Comparison of ENCODE assay signal across 1 cellular context in the genomic region with DNA sequence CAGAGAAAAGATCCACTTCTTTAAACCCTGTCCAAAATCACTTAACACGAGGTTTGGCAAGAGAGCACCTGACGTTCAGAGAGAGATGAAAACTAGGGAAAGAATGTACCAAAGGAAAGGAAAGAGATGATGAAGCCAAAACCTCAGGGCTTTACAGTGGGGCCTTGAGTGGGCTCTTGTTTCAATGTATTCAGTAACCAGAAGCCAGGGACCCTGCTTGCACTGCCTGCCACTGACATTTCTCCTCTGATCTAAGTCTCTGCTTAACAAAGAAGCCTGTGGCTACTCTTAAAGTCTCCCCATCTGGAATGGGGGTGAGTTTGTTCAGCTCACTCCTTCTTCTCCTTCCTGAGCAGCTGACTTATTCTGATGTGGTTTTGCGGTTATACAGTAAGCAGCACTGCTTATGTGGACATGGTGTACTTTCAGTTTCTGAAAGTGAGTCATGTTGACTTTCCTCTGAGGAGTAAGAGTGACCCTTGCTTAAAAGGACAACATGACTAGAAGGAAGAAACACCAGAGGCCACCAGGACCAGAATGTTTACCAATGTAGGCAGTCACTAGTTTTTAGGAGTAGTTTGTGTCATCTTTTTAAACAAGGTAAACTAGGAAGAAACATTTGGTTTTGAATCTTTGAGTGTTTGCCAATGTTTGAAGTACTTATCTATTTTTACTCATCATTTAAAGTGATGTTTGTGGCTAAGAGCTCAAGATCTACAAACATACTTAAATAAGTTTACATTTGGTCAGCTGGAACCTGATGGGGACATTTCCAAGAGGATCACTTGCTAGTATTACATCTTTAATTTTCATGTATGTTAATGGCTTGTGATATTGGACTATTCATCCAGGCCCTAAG.
A peak's percentile ranks its signal among the peaks of the same experiment; 100 is the strongest.
TF ChIP-seq lines count a peak whose summit lies in the region.

No MANE protein-coding gene starts in this region.

TF ChIP-seq in K562, 482 proteins besides CTCF, POLR2A, EP300 and RAD21 (continued from another document and continues in another):
- peak; percentile 45; the same call in 1 of the 2 replicates for TF ChIP-seq MAFK (IDR thresholded peaks at IDR 0.05; ENCODE audit: low read length)
- TF ChIP-seq NFATC3 (IDR thresholded peaks at IDR 0.05): no peak
- no peak for TF ChIP-seq ZNF41 (CRISPR knock-in tag; conservative IDR thresholded peaks at IDR 0.05)
- TF ChIP-seq CREB1 (IDR thresholded peaks at IDR 0.05): no peak
- no peak for TF ChIP-seq CREB1 (CRISPR knock-in tag; IDR thresholded peaks at IDR 0.05)
- TF ChIP-seq ZNF23 (CRISPR knock-in tag; IDR thresholded peaks at IDR 0.05): 0 out of 2 replicates have a peak, but pooled peaks have one; percentile 11
- no peak for TF ChIP-seq MTA1 (IDR thresholded peaks at IDR 0.05; ENCODE audit: borderline replicate concordance)
- no peak for TF ChIP-seq STAG1 (CRISPR knock-in tag; IDR thresholded peaks at IDR 0.05; ENCODE audit: borderline replicate concordance)
- TF ChIP-seq, protein P1, sequence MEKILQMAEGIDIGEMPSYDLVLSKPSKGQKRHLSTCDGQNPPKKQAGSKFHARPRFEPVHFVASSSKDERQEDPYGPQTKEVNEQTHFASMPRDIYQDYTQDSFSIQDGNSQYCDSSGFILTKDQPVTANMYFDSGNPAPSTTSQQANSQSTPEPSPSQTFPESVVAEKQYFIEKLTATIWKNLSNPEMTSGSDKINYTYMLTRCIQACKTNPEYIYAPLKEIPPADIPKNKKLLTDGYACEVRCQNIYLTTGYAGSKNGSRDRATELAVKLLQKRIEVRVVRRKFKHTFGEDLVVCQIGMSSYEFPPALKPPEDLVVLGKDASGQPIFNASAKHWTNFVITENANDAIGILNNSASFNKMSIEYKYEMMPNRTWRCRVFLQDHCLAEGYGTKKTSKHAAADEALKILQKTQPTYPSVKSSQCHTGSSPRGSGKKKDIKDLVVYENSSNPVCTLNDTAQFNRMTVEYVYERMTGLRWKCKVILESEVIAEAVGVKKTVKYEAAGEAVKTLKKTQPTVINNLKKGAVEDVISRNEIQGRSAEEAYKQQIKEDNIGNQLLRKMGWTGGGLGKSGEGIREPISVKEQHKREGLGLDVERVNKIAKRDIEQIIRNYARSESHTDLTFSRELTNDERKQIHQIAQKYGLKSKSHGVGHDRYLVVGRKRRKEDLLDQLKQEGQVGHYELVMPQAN (IDR thresholded peaks at IDR 0.05; ENCODE audit: borderline replicate concordance): no peak
- no peak for TF ChIP-seq MYNN (IDR thresholded peaks at IDR 0.05)
- no peak for TF ChIP-seq MYNN (CRISPR knock-in tag; IDR thresholded peaks at IDR 0.05)
- TF ChIP-seq MTA2 (IDR thresholded peaks at IDR 0.05; ENCODE audit: low read depth): peak; percentile 23; the same call in 1 of the 2 replicates
- TF ChIP-seq, protein P2, sequence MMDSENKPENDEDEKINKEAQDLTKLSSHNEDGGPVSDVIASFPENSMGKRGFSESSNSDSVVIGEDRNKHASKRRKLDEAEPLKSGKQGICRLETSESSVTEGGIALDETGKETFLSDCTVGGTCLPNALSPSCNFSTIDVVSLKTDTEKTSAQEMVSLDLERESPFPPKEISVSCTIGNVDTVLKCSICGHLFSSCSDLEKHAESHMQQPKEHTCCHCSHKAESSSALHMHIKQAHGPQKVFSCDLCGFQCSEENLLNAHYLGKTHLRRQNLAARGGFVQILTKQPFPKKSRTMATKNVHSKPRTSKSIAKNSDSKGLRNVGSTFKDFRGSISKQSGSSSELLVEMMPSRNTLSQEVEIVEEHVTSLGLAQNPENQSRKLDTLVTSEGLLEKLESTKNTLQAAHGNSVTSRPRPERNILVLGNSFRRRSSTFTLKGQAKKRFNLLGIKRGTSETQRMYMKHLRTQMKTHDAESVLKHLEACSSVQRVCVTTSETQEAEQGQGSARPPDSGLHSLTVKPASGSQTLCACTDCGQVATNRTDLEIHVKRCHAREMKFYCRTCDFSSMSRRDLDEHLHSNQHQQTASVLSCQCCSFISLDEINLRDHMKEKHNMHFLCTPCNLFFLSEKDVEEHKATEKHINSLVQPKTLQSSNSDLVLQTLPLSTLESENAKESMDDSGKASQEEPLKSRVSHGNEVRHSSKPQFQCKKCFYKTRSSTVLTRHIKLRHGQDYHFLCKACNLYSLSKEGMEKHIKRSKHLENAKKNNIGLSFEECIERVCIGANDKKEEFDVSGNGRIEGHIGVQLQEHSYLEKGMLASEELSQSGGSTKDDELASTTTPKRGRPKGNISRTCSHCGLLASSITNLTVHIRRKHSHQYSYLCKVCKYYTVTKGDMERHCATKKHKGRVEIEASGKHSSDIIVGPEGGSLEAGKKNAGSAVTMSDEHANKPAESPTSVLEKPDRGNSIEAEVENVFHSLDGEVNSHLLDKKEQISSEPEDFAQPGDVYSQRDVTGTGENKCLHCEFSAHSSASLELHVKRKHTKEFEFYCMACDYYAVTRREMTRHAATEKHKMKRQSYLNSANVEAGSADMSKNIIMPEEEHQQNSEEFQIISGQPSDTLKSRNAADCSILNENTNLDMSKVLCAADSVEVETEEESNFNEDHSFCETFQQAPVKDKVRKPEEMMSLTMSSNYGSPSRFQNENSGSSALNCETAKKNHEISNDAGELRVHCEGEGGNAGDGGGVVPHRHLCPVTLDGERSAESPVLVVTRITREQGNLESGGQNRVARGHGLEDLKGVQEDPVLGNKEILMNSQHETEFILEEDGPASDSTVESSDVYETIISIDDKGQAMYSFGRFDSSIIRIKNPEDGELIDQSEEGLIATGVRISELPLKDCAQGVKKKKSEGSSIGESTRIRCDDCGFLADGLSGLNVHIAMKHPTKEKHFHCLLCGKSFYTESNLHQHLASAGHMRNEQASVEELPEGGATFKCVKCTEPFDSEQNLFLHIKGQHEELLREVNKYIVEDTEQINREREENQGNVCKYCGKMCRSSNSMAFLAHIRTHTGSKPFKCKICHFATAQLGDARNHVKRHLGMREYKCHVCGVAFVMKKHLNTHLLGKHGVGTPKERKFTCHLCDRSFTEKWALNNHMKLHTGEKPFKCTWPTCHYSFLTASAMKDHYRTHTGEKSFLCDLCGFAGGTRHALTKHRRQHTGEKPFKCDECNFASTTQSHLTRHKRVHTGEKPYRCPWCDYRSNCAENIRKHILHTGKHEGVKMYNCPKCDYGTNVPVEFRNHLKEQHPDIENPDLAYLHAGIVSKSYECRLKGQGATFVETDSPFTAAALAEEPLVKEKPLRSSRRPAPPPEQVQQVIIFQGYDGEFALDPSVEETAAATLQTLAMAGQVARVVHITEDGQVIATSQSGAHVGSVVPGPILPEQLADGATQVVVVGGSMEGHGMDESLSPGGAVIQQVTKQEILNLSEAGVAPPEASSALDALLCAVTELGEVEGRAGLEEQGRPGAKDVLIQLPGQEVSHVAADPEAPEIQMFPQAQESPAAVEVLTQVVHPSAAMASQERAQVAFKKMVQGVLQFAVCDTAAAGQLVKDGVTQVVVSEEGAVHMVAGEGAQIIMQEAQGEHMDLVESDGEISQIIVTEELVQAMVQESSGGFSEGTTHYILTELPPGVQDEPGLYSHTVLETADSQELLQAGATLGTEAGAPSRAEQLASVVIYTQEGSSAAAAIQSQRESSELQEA (IDR thresholded peaks at IDR 0.05; ENCODE audit: low read depth): no peak
- TF ChIP-seq ZNF445 (CRISPR knock-in tag; IDR thresholded peaks at IDR 0.05; ENCODE audit: low read depth): no peak
- no peak for TF ChIP-seq ZNF785 (CRISPR knock-in tag; IDR thresholded peaks at IDR 0.05)
- no peak for TF ChIP-seq CCAR2 (IDR thresholded peaks at IDR 0.05; ENCODE audit: low read depth, low read length)
- TF ChIP-seq, protein P3, sequence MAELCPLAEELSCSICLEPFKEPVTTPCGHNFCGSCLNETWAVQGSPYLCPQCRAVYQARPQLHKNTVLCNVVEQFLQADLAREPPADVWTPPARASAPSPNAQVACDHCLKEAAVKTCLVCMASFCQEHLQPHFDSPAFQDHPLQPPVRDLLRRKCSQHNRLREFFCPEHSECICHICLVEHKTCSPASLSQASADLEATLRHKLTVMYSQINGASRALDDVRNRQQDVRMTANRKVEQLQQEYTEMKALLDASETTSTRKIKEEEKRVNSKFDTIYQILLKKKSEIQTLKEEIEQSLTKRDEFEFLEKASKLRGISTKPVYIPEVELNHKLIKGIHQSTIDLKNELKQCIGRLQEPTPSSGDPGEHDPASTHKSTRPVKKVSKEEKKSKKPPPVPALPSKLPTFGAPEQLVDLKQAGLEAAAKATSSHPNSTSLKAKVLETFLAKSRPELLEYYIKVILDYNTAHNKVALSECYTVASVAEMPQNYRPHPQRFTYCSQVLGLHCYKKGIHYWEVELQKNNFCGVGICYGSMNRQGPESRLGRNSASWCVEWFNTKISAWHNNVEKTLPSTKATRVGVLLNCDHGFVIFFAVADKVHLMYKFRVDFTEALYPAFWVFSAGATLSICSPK (IDR thresholded peaks at IDR 0.05; ENCODE audit: borderline replicate concordance): no peak
- TF ChIP-seq, protein P4, sequence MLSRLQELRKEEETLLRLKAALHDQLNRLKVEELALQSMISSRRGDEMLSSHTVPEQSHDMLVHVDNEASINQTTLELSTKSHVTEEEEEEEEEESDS (CRISPR knock-in tag; IDR thresholded peaks at IDR 0.05): no peak
- 0 out of 2 replicates have a peak, but pooled peaks have one; percentile 31 for TF ChIP-seq NCOA1 (IDR thresholded peaks at IDR 0.05; ENCODE audit: low read depth)
- TF ChIP-seq GABPB1 (CRISPR knock-in tag; IDR thresholded peaks at IDR 0.05): no peak
- TF ChIP-seq, protein P5, sequence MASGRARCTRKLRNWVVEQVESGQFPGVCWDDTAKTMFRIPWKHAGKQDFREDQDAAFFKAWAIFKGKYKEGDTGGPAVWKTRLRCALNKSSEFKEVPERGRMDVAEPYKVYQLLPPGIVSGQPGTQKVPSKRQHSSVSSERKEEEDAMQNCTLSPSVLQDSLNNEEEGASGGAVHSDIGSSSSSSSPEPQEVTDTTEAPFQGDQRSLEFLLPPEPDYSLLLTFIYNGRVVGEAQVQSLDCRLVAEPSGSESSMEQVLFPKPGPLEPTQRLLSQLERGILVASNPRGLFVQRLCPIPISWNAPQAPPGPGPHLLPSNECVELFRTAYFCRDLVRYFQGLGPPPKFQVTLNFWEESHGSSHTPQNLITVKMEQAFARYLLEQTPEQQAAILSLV (tag; IDR thresholded peaks at IDR 0.05): no peak
- TF ChIP-seq EP400 (IDR thresholded peaks at IDR 0.05): no peak
- TF ChIP-seq, protein P6, sequence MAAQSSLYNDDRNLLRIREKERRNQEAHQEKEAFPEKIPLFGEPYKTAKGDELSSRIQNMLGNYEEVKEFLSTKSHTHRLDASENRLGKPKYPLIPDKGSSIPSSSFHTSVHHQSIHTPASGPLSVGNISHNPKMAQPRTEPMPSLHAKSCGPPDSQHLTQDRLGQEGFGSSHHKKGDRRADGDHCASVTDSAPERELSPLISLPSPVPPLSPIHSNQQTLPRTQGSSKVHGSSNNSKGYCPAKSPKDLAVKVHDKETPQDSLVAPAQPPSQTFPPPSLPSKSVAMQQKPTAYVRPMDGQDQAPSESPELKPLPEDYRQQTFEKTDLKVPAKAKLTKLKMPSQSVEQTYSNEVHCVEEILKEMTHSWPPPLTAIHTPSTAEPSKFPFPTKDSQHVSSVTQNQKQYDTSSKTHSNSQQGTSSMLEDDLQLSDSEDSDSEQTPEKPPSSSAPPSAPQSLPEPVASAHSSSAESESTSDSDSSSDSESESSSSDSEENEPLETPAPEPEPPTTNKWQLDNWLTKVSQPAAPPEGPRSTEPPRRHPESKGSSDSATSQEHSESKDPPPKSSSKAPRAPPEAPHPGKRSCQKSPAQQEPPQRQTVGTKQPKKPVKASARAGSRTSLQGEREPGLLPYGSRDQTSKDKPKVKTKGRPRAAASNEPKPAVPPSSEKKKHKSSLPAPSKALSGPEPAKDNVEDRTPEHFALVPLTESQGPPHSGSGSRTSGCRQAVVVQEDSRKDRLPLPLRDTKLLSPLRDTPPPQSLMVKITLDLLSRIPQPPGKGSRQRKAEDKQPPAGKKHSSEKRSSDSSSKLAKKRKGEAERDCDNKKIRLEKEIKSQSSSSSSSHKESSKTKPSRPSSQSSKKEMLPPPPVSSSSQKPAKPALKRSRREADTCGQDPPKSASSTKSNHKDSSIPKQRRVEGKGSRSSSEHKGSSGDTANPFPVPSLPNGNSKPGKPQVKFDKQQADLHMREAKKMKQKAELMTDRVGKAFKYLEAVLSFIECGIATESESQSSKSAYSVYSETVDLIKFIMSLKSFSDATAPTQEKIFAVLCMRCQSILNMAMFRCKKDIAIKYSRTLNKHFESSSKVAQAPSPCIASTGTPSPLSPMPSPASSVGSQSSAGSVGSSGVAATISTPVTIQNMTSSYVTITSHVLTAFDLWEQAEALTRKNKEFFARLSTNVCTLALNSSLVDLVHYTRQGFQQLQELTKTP (IDR thresholded peaks at IDR 0.05; ENCODE audit: low read depth in 1 of 2, partially characterized antibody in 2 of 2): no peak
